Comparison of ENCODE assay signal across 8 cellular contexts in genomic region chr10:62244785-62245595, GRCh38. TPM values are rescaled to one million over a fixed set of nuclear protein-coding genes. Genes with fewer than 3 reads are reported as not detected.
DNase-seq lines count a peak whose midpoint lies in the region; ATAC-seq, FAIRE-seq and TF ChIP-seq lines count a peak whose summit lies in the region.

No MANE protein-coding gene starts in this region.

- H3K9me3 ChIP-seq in SK-N-SH (no peaks in the 10 kb centered on the region), kidney (ENCODE audit: control insufficient read depth in 1 of 2, low read length in 2 of 2) (no peaks in the 10 kb centered on the region)

- no peak for TF ChIP-seq EP300 in SK-N-SH (IDR thresholded peaks at IDR 0.05; ENCODE audit: borderline replicate concordance in 1 of 2, low read depth in 1 of 2, low read length in 1 of 2)

- H3K4me1 ChIP-seq in SK-N-SH (ENCODE audit: control insufficient read depth in 1 of 2, insufficient read depth in 2 of 2, low read depth in 1 of 2, low read length in 1 of 2) (peaks cover 1 to 33% of the 10 kb centered on the region in 2 experiments; a peak in 3 of 4 replicates), kidney (ENCODE audit: control insufficient read depth in 1 of 2, insufficient read depth in 1 of 2, low read depth in 1 of 2, low read length in 2 of 2) (no peaks in the 10 kb centered on the region)

- peak; percentile 58 for ATAC-seq in GM21528 (IDR thresholded peaks at IDR 0.05; ENCODE audit: low FRiP score, unreplicated experiment)
- peak; percentile 64 to 65 for ATAC-seq in stimulated activated naive B cell treated with anti-CD40 and anti-IgM and Interleukin-4, amounts not matched to agents 10 μg/mL and 1 μg/mL and 100 μg/mL, for 72 hours (replicated peaks)

- H3K4me3 ChIP-seq in SK-N-SH (ENCODE audit: low read depth in 2 of 2, low read length in 1 of 2) (peak overlapping the region in 1 of 2 experiments; percentile 20; a peak in 1 of 4 replicates), kidney (ENCODE audit: low read length in 2 of 2) (peak overlapping the region; percentile 16 to 44)

- TF ChIP-seq CTCF in SK-N-SH (IDR thresholded peaks at IDR 0.05) (peak; percentile 96), MCF 10A (IDR thresholded peaks at IDR 0.05; ENCODE audit: unreplicated experiment) (peak; percentile 53), kidney (IDR thresholded peaks at IDR 0.05; ENCODE audit: borderline replicate concordance, extremely low read depth, insufficient read depth) (peak; percentile 88)

- POLR2A ChIA-PET in SK-N-SH (lab: Yijun Ruan, JAX) (interaction anchor here (1.0 to 1.1 kb wide), 2 partner anchors 206 to 208 kb away, joined by 3 to 4 read pairs; no protein-coding TSS in a partner anchor), MCF 10A (lab: Yijun Ruan, JAX) (interaction anchor here (0.6 to 8.6 kb wide), 10 partner anchors 134 to 358 kb away, joined by 3 to 105 read pairs (median 8); partner anchors contain the start of gene ARID5B)

- CTCF ChIA-PET in SK-N-SH (lab: Yijun Ruan, JAX) (interaction anchor here (0.5 to 5.8 kb wide), 57 partner anchors 8 to 1152 kb away, joined by 3 to 190 read pairs (median 4); partner anchors contain the start of gene ARID5B), MCF 10A (lab: Yijun Ruan, JAX) (interaction anchor here (0.5 to 3.4 kb wide), 53 partner anchors 10 to 1460 kb away, joined by 3 to 174 read pairs (median 3); partner anchors contain the start of gene ARID5B)

- intact Hi-C loops in MCF 10A (cut with micrococcal nuclease), result loop anchor here (1.0 to 10.0 kb wide), 9 partner anchors 148 to 1430 kb away; partner anchors contain the start of gene EGR2
- intact Hi-C loops in kidney (cut with DNase I), result no loop called here

- no peaks in the 10 kb centered on the region for H3K9me3 Mint-ChIP-seq in MCF 10A (ENCODE audit: unreplicated experiment)
- H3K9me3 Mint-ChIP-seq in stimulated activated naive B cell treated with anti-CD40 and anti-IgM and Interleukin-4, amounts not matched to agents 10 μg/mL and 1 μg/mL and 100 μg/mL, for 72 hours, result no peaks in the 10 kb centered on the region

- peak overlapping the region; percentile 79 for H3K4me3 Mint-ChIP-seq in MCF 10A (ENCODE audit: unreplicated experiment)
- peak overlapping the region; percentile 36 to 48 for H3K4me3 Mint-ChIP-seq in stimulated activated naive B cell treated with anti-CD40 and anti-IgM and Interleukin-4, amounts not matched to agents 10 μg/mL and 1 μg/mL and 100 μg/mL, for 72 hours

- H3K9me2 ChIP-seq in SK-N-SH, result no peaks in the 10 kb centered on the region

- no peaks in the 10 kb centered on the region for H3K27me3 Mint-ChIP-seq in MCF 10A (ENCODE audit: insufficient read depth, unreplicated experiment)
- no peaks in the 10 kb centered on the region for H3K27me3 Mint-ChIP-seq in stimulated activated naive B cell treated with anti-CD40 and anti-IgM and Interleukin-4, amounts not matched to agents 10 μg/mL and 1 μg/mL and 100 μg/mL, for 72 hours

- H3K36me3 ChIP-seq in SK-N-SH (replicated peaks in 1 of 2; ENCODE audit: control insufficient read depth in 1 of 2, insufficient read depth in 2 of 2, low read length in 1 of 2), result no peaks in the 10 kb centered on the region
- H3K36me3 ChIP-seq in kidney (ENCODE audit: control insufficient read depth in 1 of 2, insufficient read depth in 2 of 2, low read length in 2 of 2), result no peaks in the 10 kb centered on the region

- H3K79me2 ChIP-seq in SK-N-SH (ENCODE audit: insufficient read depth), result peaks cover 12% of the 10 kb centered on the region; the same call in 1 of the 2 replicates

- no peak overlapping the region for H3K27ac Mint-ChIP-seq in MCF 10A (ENCODE audit: low read depth, unreplicated experiment)
- peak overlapping the region; percentile 72 for H3K27ac Mint-ChIP-seq in stimulated activated naive B cell treated with anti-CD40 and anti-IgM and Interleukin-4, amounts not matched to agents 10 μg/mL and 1 μg/mL and 100 μg/mL, for 72 hours

- no TSS peak for BruUV-seq in MCF 10A (replicated peaks; lab: Mats Ljungman, UMichigan)

- no peaks in the 10 kb centered on the region for H3K36me3 Mint-ChIP-seq in MCF 10A (ENCODE audit: insufficient read depth, unreplicated experiment)
- no peaks in the 10 kb centered on the region for H3K36me3 Mint-ChIP-seq in stimulated activated naive B cell treated with anti-CD40 and anti-IgM and Interleukin-4, amounts not matched to agents 10 μg/mL and 1 μg/mL and 100 μg/mL, for 72 hours

- peak; percentile 97 for TF ChIP-seq RAD21 in SK-N-SH (IDR thresholded peaks at IDR 0.05; ENCODE audit: low read length)

- H3K9ac ChIP-seq in SK-N-SH (no peak overlapping the region), kidney (ENCODE audit: low read length in 2 of 2) (no peak overlapping the region)

- WGBS in SK-N-SH (ENCODE audit: low lambda C conversion rate), result 55% methylated on average over 5 of the region's 5 CpGs

- H4K20me1 ChIP-seq in SK-N-SH (ENCODE audit: insufficient read depth), result no peaks in the 10 kb centered on the region

- H2AFZ ChIP-seq in SK-N-SH (ENCODE audit: low read depth), result peak overlapping the region; percentile 60; the same call in 1 of the 2 replicates

- peaks cover 36% of the 10 kb centered on the region for H3F3A ChIP-seq in SK-N-SH (replicated peaks; ENCODE audit: insufficient read depth)

- peaks cover 20% of the 10 kb centered on the region for H3K4me1 Mint-ChIP-seq in MCF 10A (ENCODE audit: insufficient read depth, unreplicated experiment)
- H3K4me1 Mint-ChIP-seq in stimulated activated naive B cell treated with anti-CD40 and anti-IgM and Interleukin-4, amounts not matched to agents 10 μg/mL and 1 μg/mL and 100 μg/mL, for 72 hours, result peaks cover 15 to 33% of the 10 kb centered on the region in 2 donors

- FAIRE-seq in kidney (lab: Jason Lieb, UNC), result peak; percentile 96

- no peaks in the 10 kb centered on the region for H3K27me3 ChIP-seq in SK-N-SH (ENCODE audit: insufficient read depth)

- peak; percentile 31 to 57 for DNase-seq in NCI-H526 (lab: John Stamatoyannopoulos, UW)
- DNase-seq in NCI-H526 treated with DMSO at 0.1 percent for 48 hours (lab: John Stamatoyannopoulos, UW), result no peak
- peak; percentile 84 to 85 for DNase-seq in Kasumi-1 (lab: John Stamatoyannopoulos, UW)
- DNase-seq in SK-N-SH, result peak; percentile 30
- peak; percentile 83 for DNase-seq in MCF 10A (ENCODE audit: unreplicated experiment)
- DNase-seq in kidney, result no peak
- DNase-seq in stimulated activated naive B cell treated with anti-CD40 and anti-IgM and Interleukin-4, amounts not matched to agents 10 μg/mL and 1 μg/mL and 100 μg/mL, for 72 hours, result peak; percentile 41

- H3K27ac ChIP-seq in SK-N-SH (ENCODE audit: low read depth in 2 of 2, low read length in 1 of 2) (peak overlapping the region; percentile 40 to 58), kidney (ENCODE audit: low read depth in 2 of 2, low read length in 2 of 2) (no peak overlapping the region)

- no peak overlapping the region; the same call in 1 of the 2 replicates for H3K4me2 ChIP-seq in SK-N-SH

TF ChIP-seq in SK-N-SH, 30 proteins besides CTCF, POLR2A, EP300 and RAD21:
- TF ChIP-seq SMC3 (IDR thresholded peaks at IDR 0.05; ENCODE audit: low read depth, low read length) (peak; percentile 91), TCF12 (IDR thresholded peaks at IDR 0.05) (no peak; the same call in 1 of the 2 replicates), RXRA (IDR thresholded peaks at IDR 0.05; ENCODE audit: borderline replicate concordance, low read depth) (no peak), GATA2 (CRISPR knock-in tag; IDR thresholded peaks at IDR 0.05) (0 out of 2 replicates have a peak, but pooled peaks have one; percentile 6), MXI1 (IDR thresholded peaks at IDR 0.05; ENCODE audit: low read depth, low read length) (no peak), NRF1 (IDR thresholded peaks at IDR 0.05; ENCODE audit: low read depth, low read length) (0 out of 2 replicates have a peak, but pooled peaks have one; percentile 6)

RNA-seq across cellular contexts. Expression of gene RTKN2, which starts 23.7 kb away (rescaled TPM):
- polyA plus RNA-seq in SK-N-SH (2012; rRNA removed) (1.4 and 1.5 TPM in 2 replicates), kidney (ENCODE audit: insufficient read depth, low read depth, low replicate concordance) (0.24 TPM)
- 2.0 and 2.6 TPM in 2 replicates for polyA plus RNA-seq in SK-N-SH (2012; cell fraction: cytosol; rRNA removed)
- polyA plus RNA-seq in SK-N-SH (2012; cell fraction: nucleus; rRNA removed), result 1.1 and 2.8 TPM in 2 replicates
- total RNA-seq in MCF 10A (2022) (1.6 and 2.6 TPM in 2 replicates), kidney (1.6 TPM)

Comparison
In these comparisons a context has a peak if more than half of its experiments do, and no peak if none do; other contexts are left out.
1. DNase-seq: peak in NCI-H526 (2 of 2), Kasumi-1 (2 of 2), SK-N-SH (single experiment), MCF 10A (single experiment) and stimulated activated naive B cell treated with anti-CD40 and anti-IgM and Interleukin-4, amounts not matched to agents 10 μg/mL and 1 μg/mL and 100 μg/mL, for 72 hours (single experiment); none in NCI-H526 treated with DMSO at 0.1 percent for 48 hours (single experiment) and kidney (single experiment).
2. H3K27ac ChIP-seq: peak in SK-N-SH (2 of 2); none in kidney (0 of 2).
3. Peak in every context shown above with its lines, with median percentiles within 50 percentile points of each other: CTCF ChIP-seq.